In genomic region chr20:1337441-1337840, GRCh38 we compare ENCODE assay signal across 18 cellular contexts. TPM values are rescaled to one million over a fixed set of nuclear protein-coding genes. Genes with fewer than 3 reads are reported as not detected.
DNase-seq lines count a peak whose midpoint lies in the region; ATAC-seq and TF ChIP-seq lines count a peak whose summit lies in the region.
"Had no signal": no experiment of that assay in that cellular context is flagged by ENCODE, and none has a peak within 500 bp of the region (broad histone marks: within the 10 kb centered on the region; RNA-seq: fewer than 3 reads in every experiment).

No MANE protein-coding gene starts in this region.

- no peak overlapping the region for H2AFZ ChIP-seq in DND-41 (ENCODE audit: low read depth, low read length)

- H3K36me3 ChIP-seq in DND-41 (ENCODE audit: insufficient read depth, low read length) = peaks cover 37% of the 10 kb centered on the region
- H3K36me3 ChIP-seq in esophagus squamous epithelium = peaks cover 0 to 18% (median 0%) of the 10 kb centered on the region in 3 donors
- H3K36me3 ChIP-seq in gastrocnemius medialis = no peaks in the 10 kb centered on the region

- peaks cover 14% of the 10 kb centered on the region for H3K36me3 Mint-ChIP-seq in CD4-positive, alpha-beta T cell (ENCODE audit: low read depth)
- peaks cover 3% of the 10 kb centered on the region for H3K36me3 Mint-ChIP-seq in progenitor cell of endocrine pancreas (ENCODE audit: insufficient read depth)
- peaks cover 10% of the 10 kb centered on the region for H3K36me3 Mint-ChIP-seq in activated CD4-positive, alpha-beta T cell treated with anti-CD3 and anti-CD28 coated beads for 36 hours (ENCODE audit: low read depth)

- peak overlapping the region; percentile 82 for H3K27ac Mint-ChIP-seq in CD4-positive, alpha-beta T cell
- H3K27ac Mint-ChIP-seq in progenitor cell of endocrine pancreas = no peak overlapping the region
- no peak overlapping the region for H3K27ac Mint-ChIP-seq in activated CD4-positive, alpha-beta T cell treated with anti-CD3 and anti-CD28 coated beads for 36 hours

- no peak overlapping the region for H3K4me2 ChIP-seq in DND-41 (ENCODE audit: insufficient read depth, low read length)
- H3K4me2 ChIP-seq: SK-N-SH had no signal

- H3K4me1 Mint-ChIP-seq in CD4-positive, alpha-beta T cell (ENCODE audit: low read depth) = peaks cover 35% of the 10 kb centered on the region
- peaks cover 1% of the 10 kb centered on the region for H3K4me1 Mint-ChIP-seq in progenitor cell of endocrine pancreas (ENCODE audit: low read depth)
- H3K4me1 Mint-ChIP-seq in activated CD4-positive, alpha-beta T cell treated with anti-CD3 and anti-CD28 coated beads for 36 hours = peaks cover 22% of the 10 kb centered on the region

- TF ChIP-seq POLR2A in esophagus squamous epithelium (IDR thresholded peaks at IDR 0.05) (no peak), gastrocnemius medialis (IDR thresholded peaks at IDR 0.05) (no peak)

- 32 to 40% methylated on average over 4 to 5 of the region's 5 CpGs for WGBS in esophagus squamous epithelium, 2 donors

- no peaks in the 10 kb centered on the region for H3K9me3 ChIP-seq in CD4-positive, alpha-beta T cell (ENCODE audit: control insufficient read depth, low read length)
- no peaks in the 10 kb centered on the region for H3K9me3 ChIP-seq in DND-41 (ENCODE audit: insufficient read depth, low read length, severe bottlenecking)
- H3K9me3 ChIP-seq in esophagus squamous epithelium = no peaks in the 10 kb centered on the region
- H3K9me3 ChIP-seq in gastrocnemius medialis = no peaks in the 10 kb centered on the region
- H3K9me3 ChIP-seq: SK-N-SH, tibial artery had no signal

- TF ChIP-seq CTCF in CD4-positive, alpha-beta T cell (IDR thresholded peaks at IDR 0.05) = no peak
- TF ChIP-seq CTCF in DND-41 (IDR thresholded peaks at IDR 0.05; ENCODE audit: borderline replicate concordance, extremely low read depth, low read length, poor library complexity, severe bottlenecking) = no peak
- no peak for TF ChIP-seq CTCF in esophagus squamous epithelium (IDR thresholded peaks at IDR 0.05)
- no peak for TF ChIP-seq CTCF in gastrocnemius medialis (IDR thresholded peaks at IDR 0.05 in 4 of 5, conservative IDR thresholded peaks at IDR 0.05 in 1 of 5)
- no peak for TF ChIP-seq CTCF in progenitor cell of endocrine pancreas (IDR thresholded peaks at IDR 0.05; ENCODE audit: unreplicated experiment)

- intact Hi-C loops in CD4-positive, alpha-beta T cell (cut with DNase I, micrococcal nuclease) = no loop called here
- intact Hi-C loops in esophagus squamous epithelium (cut with DNase I) = no loop called here
- intact Hi-C loops in gastrocnemius medialis (cut with DNase I; ENCODE audit: low total_unique reads) = no loop called here
- intact Hi-C loops in activated CD4-positive, alpha-beta T cell treated with anti-CD3 and anti-CD28 coated beads for 36 hours (cut with DNase I, micrococcal nuclease) = no loop called here

- H3K27me3 ChIP-seq in CD4-positive, alpha-beta T cell (ENCODE audit: control insufficient read depth, insufficient read depth, low read length) = no peaks in the 10 kb centered on the region
- H3K27me3 ChIP-seq in DND-41 (ENCODE audit: insufficient read depth, low read length, poor library complexity) = no peaks in the 10 kb centered on the region
- no peaks in the 10 kb centered on the region for H3K27me3 ChIP-seq in esophagus squamous epithelium
- H3K27me3 ChIP-seq in gastrocnemius medialis = no peaks in the 10 kb centered on the region
- H3K27me3 ChIP-seq: tibial artery had no signal

- POLR2A ChIA-PET in CD4-positive, alpha-beta T cell (lab: Charles Lee) = no interaction called here
- POLR2A ChIA-PET in activated CD4-positive, alpha-beta T cell treated with anti-CD3 and anti-CD28 coated beads for 36 hours (lab: Charles Lee) = no interaction called here

- in situ Hi-C loops in gastrocnemius medialis (cut with MboI; ENCODE audit: low sequenced_read_pairs in 4 of 4) = loop anchor here in 1 of 4 donors (10.0 kb wide), 1 partner anchor 47 kb away; no protein-coding TSS in a partner anchor

- H3K27ac ChIP-seq in CD4-positive, alpha-beta T cell (ENCODE audit: low read depth, low read length) = no peak overlapping the region
- no peak overlapping the region for H3K27ac ChIP-seq in DND-41 (ENCODE audit: low read length)
- H3K27ac ChIP-seq in esophagus squamous epithelium = peak overlapping the region in 3 of 4 donors; percentile 61 to 77 (median 76)
- H3K27ac ChIP-seq in gastrocnemius medialis = peak overlapping the region in 3 of 4 donors; percentile 30 to 68 (median 35)
- H3K27ac ChIP-seq: tibial artery had no signal

- ATAC-seq in CD4-positive, alpha-beta T cell (ENCODE audit: poor library complexity) = no peak
- ATAC-seq in DND-41 (ENCODE audit: insufficient read depth, low read depth) (no peak), gastrocnemius medialis (no peak)
- no peak for ATAC-seq in activated CD4-positive, alpha-beta T cell treated with anti-CD3 and anti-CD28 coated beads for 36 hours

- H4K20me1 ChIP-seq in DND-41 (ENCODE audit: insufficient read depth, low read length) = peaks cover 45% of the 10 kb centered on the region

- no peaks in the 10 kb centered on the region for H3K4me1 ChIP-seq in DND-41 (ENCODE audit: insufficient read depth, low read length)
- peaks cover 10 to 51% (median 19%) of the 10 kb centered on the region in 3 donors for H3K4me1 ChIP-seq in esophagus squamous epithelium
- H3K4me1 ChIP-seq in gastrocnemius medialis = peaks cover 18 to 26% of the 10 kb centered on the region in 2 donors

- H3K79me2 ChIP-seq in DND-41 (ENCODE audit: insufficient read depth, low read length) = peaks cover 7% of the 10 kb centered on the region; the same call in 1 of the 2 replicates

- H3K4me3 ChIP-seq in DND-41 (ENCODE audit: low read depth in 1 of 2, low read length in 2 of 2) = no peak overlapping the region
- H3K4me3 ChIP-seq in esophagus squamous epithelium = no peak overlapping the region
- H3K4me3 ChIP-seq in gastrocnemius medialis = no peak overlapping the region
- H3K4me3 ChIP-seq: tibial artery had no signal

- H3K4me3 Mint-ChIP-seq in CD4-positive, alpha-beta T cell = no peak overlapping the region
- H3K4me3 Mint-ChIP-seq in progenitor cell of endocrine pancreas (ENCODE audit: low read depth) = no peak overlapping the region
- H3K4me3 Mint-ChIP-seq in activated CD4-positive, alpha-beta T cell treated with anti-CD3 and anti-CD28 coated beads for 36 hours = no peak overlapping the region

- H3K9me3 Mint-ChIP-seq in CD4-positive, alpha-beta T cell = no peaks in the 10 kb centered on the region
- H3K9me3 Mint-ChIP-seq in progenitor cell of endocrine pancreas (ENCODE audit: low read depth) = no peaks in the 10 kb centered on the region
- H3K9me3 Mint-ChIP-seq in activated CD4-positive, alpha-beta T cell treated with anti-CD3 and anti-CD28 coated beads for 36 hours (ENCODE audit: low read depth) = no peaks in the 10 kb centered on the region
- H3K9me3 Mint-ChIP-seq: HFFc6 had no signal

- H3K27me3 Mint-ChIP-seq in CD4-positive, alpha-beta T cell = no peaks in the 10 kb centered on the region
- no peaks in the 10 kb centered on the region for H3K27me3 Mint-ChIP-seq in progenitor cell of endocrine pancreas
- H3K27me3 Mint-ChIP-seq in activated CD4-positive, alpha-beta T cell treated with anti-CD3 and anti-CD28 coated beads for 36 hours = no peaks in the 10 kb centered on the region

- no peak overlapping the region for H3K9ac ChIP-seq in DND-41 (ENCODE audit: low read depth, low read length)
- H3K9ac ChIP-seq: SK-N-SH had no signal

- no peak for DNase-seq in CD4-positive, alpha-beta T cell
- DNase-seq in DND-41 = peak; percentile 2
- no peak for DNase-seq in esophagus squamous epithelium (lab: John Stamatoyannopoulos, UW)
- no peak for DNase-seq in gastrocnemius medialis
- no peak for DNase-seq in Ammon's horn (ENCODE audit: low spot score)
- DNase-seq in progenitor cell of endocrine pancreas (ENCODE audit: low spot score, unreplicated experiment) = no peak
- no peak for DNase-seq in activated CD4-positive, alpha-beta T cell treated with anti-CD3 and anti-CD28 coated beads for 36 hours
- DNase-seq: activated CD8-positive, alpha-beta memory T cell treated with anti-CD3 and anti-CD28 coated beads, Interleukin-2, amount 50 U/mL, for 4 hours; AML-193; Calu3; effector CD8-positive, alpha-beta T cell; HFFc6; KBM-7; MV-4-11; NCI-H187; NCI-H345; SK-N-SH had no signal

- CTCF ChIA-PET in CD4-positive, alpha-beta T cell (lab: Charles Lee) = no interaction called here
- CTCF ChIA-PET in activated CD4-positive, alpha-beta T cell treated with anti-CD3 and anti-CD28 coated beads for 36 hours (lab: Charles Lee) = no interaction called here

RNA-seq across cellular contexts. Expression of gene SDCBP2, which starts 8.5 kb away (rescaled TPM):
- total RNA-seq in CD4-positive, alpha-beta T cell = 1 to 10 TPM; 1.2 to 1.3 TPM
- 100 to 1,000 TPM in 3 of 4 donors, 10 to 100 TPM in 1; 90.2 to 175 (median 134) TPM for total RNA-seq in esophagus squamous epithelium
- 1 to 10 TPM; 1.3 to 2.9 (median 2.1) TPM for total RNA-seq in gastrocnemius medialis
- 2.0 and 2.3 TPM in 2 replicates for total RNA-seq in progenitor cell of endocrine pancreas
- 1 to 10 TPM; 2.8 to 3.2 TPM for total RNA-seq in activated CD4-positive, alpha-beta T cell treated with anti-CD3 and anti-CD28 coated beads for 36 hours

RNA-seq across cellular contexts. Expression of gene FKBP1A, which starts 55.4 kb away (rescaled TPM):
- total RNA-seq in CD4-positive, alpha-beta T cell = 10 to 100 TPM; 43.3 to 45.4 TPM
- 100 to 1,000 TPM in 3 of 4 donors, 10 to 100 TPM in 1; 76.2 to 132 (median 102) TPM for total RNA-seq in esophagus squamous epithelium
- 10 to 100 TPM; 27.7 to 89.4 (median 52.5) TPM for total RNA-seq in gastrocnemius medialis
- 149 and 160 TPM in 2 replicates for total RNA-seq in progenitor cell of endocrine pancreas
- total RNA-seq in activated CD4-positive, alpha-beta T cell treated with anti-CD3 and anti-CD28 coated beads for 36 hours = 100 to 1,000 TPM; 265 to 316 TPM

Comparison
In these comparisons a context has a peak if more than half of its experiments do, and no peak if none do; other contexts are left out.
1. H3K27ac ChIP-seq: peak in esophagus squamous epithelium (3 of 4) and gastrocnemius medialis (3 of 4); none in CD4-positive, alpha-beta T cell (single experiment) and DND-41 (single experiment).
2. RNA of gene SDCBP2, which starts 8.5 kb away (total RNA-seq): 90.2 to 175 TPM in esophagus squamous epithelium; 2.8 to 3.2 TPM in activated CD4-positive, alpha-beta T cell treated with anti-CD3 and anti-CD28 coated beads for 36 hours, 1.3 to 2.9 TPM in gastrocnemius medialis, 2.0 to 2.3 TPM in progenitor cell of endocrine pancreas and 1.2 to 1.3 TPM in CD4-positive, alpha-beta T cell; every median in the first group is over 10 times any median in the second.